ENCODE assay signal across 14 cellular contexts in the genomic region with DNA sequence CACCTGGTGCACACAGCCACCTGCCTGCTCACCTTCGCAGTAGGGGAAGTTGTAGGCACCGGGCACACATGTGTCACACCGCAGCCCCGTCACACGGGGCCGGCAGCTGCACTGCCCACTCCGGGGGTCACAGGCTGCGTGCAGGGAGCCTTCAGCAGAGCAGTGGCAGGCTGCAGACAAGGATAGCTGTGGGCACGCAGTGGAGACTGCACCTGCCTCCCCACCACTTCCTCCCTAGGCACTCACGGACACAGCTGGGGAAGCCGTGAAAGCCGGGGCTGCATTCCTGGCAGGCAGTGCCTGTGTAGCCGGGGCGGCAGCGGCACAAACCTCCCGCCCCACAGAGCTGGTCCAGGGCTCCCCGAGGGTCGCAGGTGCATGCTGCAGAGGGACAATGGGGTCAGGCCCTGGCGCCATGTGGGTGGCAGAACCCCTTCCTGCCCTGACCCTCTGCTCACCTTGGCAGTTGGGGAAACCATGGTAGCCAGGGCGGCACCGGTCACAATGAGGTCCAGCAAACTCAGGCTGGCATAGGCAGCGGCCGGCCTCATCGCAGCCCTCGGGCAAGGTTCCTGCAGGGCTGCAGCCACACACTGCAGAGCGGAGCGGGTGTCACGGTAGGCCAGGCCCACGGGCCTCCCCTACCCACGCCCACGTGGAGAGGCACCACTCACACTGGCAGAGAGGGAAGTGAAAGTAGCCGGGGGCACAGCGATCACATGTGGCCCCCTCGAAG. TPM values are rescaled to one million over a fixed set of nuclear protein-coding genes. Genes with fewer than 3 reads are reported as not detected.
DNase-seq lines count a peak whose midpoint lies in the region; ATAC-seq and TF ChIP-seq lines count a peak whose summit lies in the region.
"Had no signal": no experiment of that assay in that cellular context is flagged by ENCODE, and none has a peak within 500 bp of the region (broad histone marks: within the 10 kb centered on the region; RNA-seq: fewer than 3 reads in every experiment).

No MANE protein-coding gene starts in this region.

- H3K4me3 Mint-ChIP-seq in activated naive CD8-positive, alpha-beta T cell treated with anti-CD3 and anti-CD28 coated beads, Interleukin-2, amount 10 ng/mL, durations not matched to agents 7 days and 5 days, result no peak overlapping the region
- no peak overlapping the region for H3K4me3 Mint-ChIP-seq in activated naive CD8-positive, alpha-beta T cell treated with anti-CD3 and anti-CD28 coated beads for 36 hours
- no peak overlapping the region for H3K4me3 Mint-ChIP-seq in WTC11
- H3K4me3 Mint-ChIP-seq in activated CD4-positive, alpha-beta memory T cell treated with anti-CD3 and anti-CD28 coated beads for 36 hours, result no peak overlapping the region
- H3K4me3 Mint-ChIP-seq: activated CD4-positive, alpha-beta T cell treated with anti-CD3 and anti-CD28 coated beads, Interleukin-2, amount 10 ng/mL, durations not matched to agents 7 days and 5 days had no signal

- H3K36me3 Mint-ChIP-seq in activated naive CD8-positive, alpha-beta T cell treated with anti-CD3 and anti-CD28 coated beads, Interleukin-2, amount 10 ng/mL, durations not matched to agents 7 days and 5 days, result peaks cover 1% of the 10 kb centered on the region
- no peaks in the 10 kb centered on the region for H3K36me3 Mint-ChIP-seq in activated naive CD8-positive, alpha-beta T cell treated with anti-CD3 and anti-CD28 coated beads for 36 hours
- H3K36me3 Mint-ChIP-seq in WTC11, result peaks cover 34% of the 10 kb centered on the region
- no peaks in the 10 kb centered on the region for H3K36me3 Mint-ChIP-seq in activated CD4-positive, alpha-beta memory T cell treated with anti-CD3 and anti-CD28 coated beads for 36 hours

- no peak overlapping the region for H3K4me3 ChIP-seq in transverse colon
- H3K4me3 ChIP-seq in gastroesophageal sphincter, result no peak overlapping the region
- H3K4me3 ChIP-seq: GM23248 had no signal

- H3K4me1 ChIP-seq in transverse colon, result no peaks in the 10 kb centered on the region
- no peaks in the 10 kb centered on the region for H3K4me1 ChIP-seq in gastroesophageal sphincter

- H3K4me1 Mint-ChIP-seq in activated naive CD8-positive, alpha-beta T cell treated with anti-CD3 and anti-CD28 coated beads, Interleukin-2, amount 10 ng/mL, durations not matched to agents 7 days and 5 days, result no peaks in the 10 kb centered on the region
- H3K4me1 Mint-ChIP-seq in activated naive CD8-positive, alpha-beta T cell treated with anti-CD3 and anti-CD28 coated beads for 36 hours, result no peaks in the 10 kb centered on the region
- no peaks in the 10 kb centered on the region for H3K4me1 Mint-ChIP-seq in WTC11
- H3K4me1 Mint-ChIP-seq in activated CD4-positive, alpha-beta memory T cell treated with anti-CD3 and anti-CD28 coated beads for 36 hours (ENCODE audit: low read depth), result no peaks in the 10 kb centered on the region
- H3K4me1 Mint-ChIP-seq: activated CD4-positive, alpha-beta T cell treated with anti-CD3 and anti-CD28 coated beads, Interleukin-2, amount 10 ng/mL, durations not matched to agents 7 days and 5 days had no signal

- no peak for TF ChIP-seq CTCF in WTC11 (IDR thresholded peaks at IDR 0.05)
- TF ChIP-seq CTCF in transverse colon (IDR thresholded peaks at IDR 0.05), result no peak
- no peak for TF ChIP-seq CTCF in gastroesophageal sphincter (IDR thresholded peaks at IDR 0.05)

- TF ChIP-seq EP300 in transverse colon (IDR thresholded peaks at IDR 0.05; ENCODE audit: low read depth) (no peak), gastroesophageal sphincter (IDR thresholded peaks at IDR 0.05) (no peak)

- H3K27ac ChIP-seq in transverse colon, result peak overlapping the region in 2 of 4 donors; percentile 18 to 58
- H3K27ac ChIP-seq in gastroesophageal sphincter, result peak overlapping the region in 1 of 4 donors; percentile 19
- H3K27ac ChIP-seq: GM23248 had no signal

- CTCF ChIA-PET in WTC11 (lab: Charles Lee), result no interaction called here
- CTCF ChIA-PET in activated CD4-positive, alpha-beta memory T cell treated with anti-CD3 and anti-CD28 coated beads for 36 hours (lab: Charles Lee), result no interaction called here

- TF ChIP-seq POLR2A in transverse colon (IDR thresholded peaks at IDR 0.05) (no peak), gastroesophageal sphincter (IDR thresholded peaks at IDR 0.05) (no peak)

- H3K36me3 ChIP-seq in transverse colon (no peaks in the 10 kb centered on the region), gastroesophageal sphincter (peaks cover 0 to 92% of the 10 kb centered on the region in 2 donors)

- in situ Hi-C loops in transverse colon (cut with MboI; ENCODE audit: low pct_ligation_motif_present in 1 of 4, low pct_unique_long_range_greater_than_20kb in 1 of 4, low sequenced_read_pairs in 3 of 4), result no loop called here

- H3K27me3 ChIP-seq in transverse colon (no peaks in the 10 kb centered on the region), gastroesophageal sphincter (no peaks in the 10 kb centered on the region)

- H3K9me3 ChIP-seq in transverse colon (no peaks in the 10 kb centered on the region), gastroesophageal sphincter (no peaks in the 10 kb centered on the region)
- H3K9me3 ChIP-seq: SK-N-SH had no signal

- intact Hi-C loops in transverse colon (cut with DNase I; ENCODE audit: low total_unique reads), result no loop called here
- intact Hi-C loops in activated CD4-positive, alpha-beta memory T cell treated with anti-CD3 and anti-CD28 coated beads for 36 hours (cut with micrococcal nuclease), result no loop called here

- no peak overlapping the region for H3K27ac Mint-ChIP-seq in activated naive CD8-positive, alpha-beta T cell treated with anti-CD3 and anti-CD28 coated beads, Interleukin-2, amount 10 ng/mL, durations not matched to agents 7 days and 5 days
- H3K27ac Mint-ChIP-seq in activated naive CD8-positive, alpha-beta T cell treated with anti-CD3 and anti-CD28 coated beads for 36 hours, result no peak overlapping the region
- H3K27ac Mint-ChIP-seq in WTC11, result peak overlapping the region; percentile 60; the same call in 1 of the 2 replicates
- H3K27ac Mint-ChIP-seq in activated CD4-positive, alpha-beta memory T cell treated with anti-CD3 and anti-CD28 coated beads for 36 hours, result no peak overlapping the region
- H3K27ac Mint-ChIP-seq: activated CD4-positive, alpha-beta T cell treated with anti-CD3 and anti-CD28 coated beads, Interleukin-2, amount 10 ng/mL, durations not matched to agents 7 days and 5 days had no signal

- H3K27me3 Mint-ChIP-seq in activated naive CD8-positive, alpha-beta T cell treated with anti-CD3 and anti-CD28 coated beads, Interleukin-2, amount 10 ng/mL, durations not matched to agents 7 days and 5 days, result peaks cover 1% of the 10 kb centered on the region
- peaks cover 12% of the 10 kb centered on the region for H3K27me3 Mint-ChIP-seq in activated naive CD8-positive, alpha-beta T cell treated with anti-CD3 and anti-CD28 coated beads for 36 hours
- no peaks in the 10 kb centered on the region for H3K27me3 Mint-ChIP-seq in WTC11 (ENCODE audit: low read depth)
- H3K27me3 Mint-ChIP-seq in activated CD4-positive, alpha-beta memory T cell treated with anti-CD3 and anti-CD28 coated beads for 36 hours, result peaks cover 18% of the 10 kb centered on the region

- 78% methylated on average over 23 of the region's 34 CpGs; no CpG with 5 or more reads in 1 of the 2 donors for WGBS in transverse colon (ENCODE audit: low coverage in 1 of 2), 2 donors
- 100% methylated on average over 1 of the region's 34 CpGs; no CpG with 5 or more reads in 1 of the 2 donors for WGBS in gastroesophageal sphincter (ENCODE audit: low coverage in 1 of 2), 2 donors

- no peak for DNase-seq in activated naive CD8-positive, alpha-beta T cell treated with anti-CD3 and anti-CD28 coated beads, Interleukin-2, amount 10 ng/mL, durations not matched to agents 7 days and 5 days
- no peak for DNase-seq in activated naive CD8-positive, alpha-beta T cell treated with anti-CD3 and anti-CD28 coated beads for 36 hours
- DNase-seq in WTC11 (ENCODE audit: low spot score) (no peak), transverse colon (peak; percentile 59), SW 1271 (lab: John Stamatoyannopoulos, UW) (no peak)
- DNase-seq in activated CD4-positive, alpha-beta memory T cell treated with anti-CD3 and anti-CD28 coated beads for 36 hours, result no peak
- DNase-seq: activated CD4-positive, alpha-beta T cell treated with anti-CD3 and anti-CD28 coated beads, Interleukin-2, amount 10 ng/mL, durations not matched to agents 7 days and 5 days; activated effector memory CD4-positive, alpha-beta T cell treated with Interleukin-2 at 50 U/mL for 16 hours; DMS153; GM23248; SK-N-SH; substantia nigra had no signal

- POLR2A ChIA-PET in activated naive CD8-positive, alpha-beta T cell treated with anti-CD3 and anti-CD28 coated beads, Interleukin-2, amount 10 ng/mL, durations not matched to agents 7 days and 5 days (lab: Charles Lee), result no interaction called here
- POLR2A ChIA-PET in WTC11 (lab: Charles Lee), result no interaction called here
- POLR2A ChIA-PET in activated CD4-positive, alpha-beta memory T cell treated with anti-CD3 and anti-CD28 coated beads for 36 hours (lab: Charles Lee), result no interaction called here

- peak; percentile 46 for ATAC-seq in activated naive CD8-positive, alpha-beta T cell treated with anti-CD3 and anti-CD28 coated beads, Interleukin-2, amount 10 ng/mL, durations not matched to agents 7 days and 5 days (ENCODE audit: low read depth)
- peak; percentile 34 for ATAC-seq in HG03108 (IDR thresholded peaks at IDR 0.05; ENCODE audit: unreplicated experiment)
- no peak for ATAC-seq in WTC11
- ATAC-seq in gastroesophageal sphincter, result no peak

- no peaks in the 10 kb centered on the region for H3K9me3 Mint-ChIP-seq in activated naive CD8-positive, alpha-beta T cell treated with anti-CD3 and anti-CD28 coated beads, Interleukin-2, amount 10 ng/mL, durations not matched to agents 7 days and 5 days
- H3K9me3 Mint-ChIP-seq in activated naive CD8-positive, alpha-beta T cell treated with anti-CD3 and anti-CD28 coated beads for 36 hours, result no peaks in the 10 kb centered on the region
- H3K9me3 Mint-ChIP-seq in WTC11, result no peaks in the 10 kb centered on the region
- no peaks in the 10 kb centered on the region for H3K9me3 Mint-ChIP-seq in activated CD4-positive, alpha-beta memory T cell treated with anti-CD3 and anti-CD28 coated beads for 36 hours
- H3K9me3 Mint-ChIP-seq: activated CD4-positive, alpha-beta T cell treated with anti-CD3 and anti-CD28 coated beads, Interleukin-2, amount 10 ng/mL, durations not matched to agents 7 days and 5 days had no signal

RNA-seq across cellular contexts. Expression of a gene that starts 29.4 kb away (rescaled TPM):
- under 1 TPM; 0.54 to 0.80 TPM for total RNA-seq in activated naive CD8-positive, alpha-beta T cell treated with anti-CD3 and anti-CD28 coated beads, Interleukin-2, amount 10 ng/mL, durations not matched to agents 7 days and 5 days
- under 1 TPM; 0.38 to 0.91 TPM for total RNA-seq in activated naive CD8-positive, alpha-beta T cell treated with anti-CD3 and anti-CD28 coated beads for 36 hours
- 298 to 329 TPM (median 323 TPM) in 3 replicates for total RNA-seq in WTC11 (2021)
- 100 to 1,000 TPM in 2 of 4 donors, 10 to 100 TPM in 2; 33.2 to 269 (median 91.3) TPM for total RNA-seq in transverse colon
- total RNA-seq in activated CD4-positive, alpha-beta memory T cell treated with anti-CD3 and anti-CD28 coated beads for 36 hours, result 1 to 10 TPM in 1 of 2 experiments, under 1 TPM in 1; 0.78 to 1.1 TPM
- total RNA-seq in gastroesophageal sphincter, result 100 to 1,000 TPM in 3 of 4 donors, 10 to 100 TPM in 1; 58.6 to 259 (median 172) TPM

RNA-seq across cellular contexts. Expression of a gene that starts 34.9 kb away (rescaled TPM):
- total RNA-seq in activated naive CD8-positive, alpha-beta T cell treated with anti-CD3 and anti-CD28 coated beads, Interleukin-2, amount 10 ng/mL, durations not matched to agents 7 days and 5 days, result 10 to 100 TPM; 72.4 to 74.6 TPM
- total RNA-seq in activated naive CD8-positive, alpha-beta T cell treated with anti-CD3 and anti-CD28 coated beads for 36 hours, result 100 to 1,000 TPM; 136 to 139 TPM
- total RNA-seq in WTC11 (2021) (146 to 160 TPM (median 147 TPM) in 3 replicates), transverse colon (100 to 1,000 TPM in 3 of 4 donors, 10 to 100 TPM in 1; 41.8 to 126 (median 109) TPM), gastroesophageal sphincter (100 to 1,000 TPM; 131 to 182 (median 151) TPM)
- total RNA-seq in activated CD4-positive, alpha-beta memory T cell treated with anti-CD3 and anti-CD28 coated beads for 36 hours, result 100 to 1,000 TPM in 1 of 2 experiments, 10 to 100 TPM in 1; 98.6 to 101 TPM

RNA-seq across cellular contexts. Expression of a gene that starts 49.2 kb away (rescaled TPM):
- 1,000 to 10,000 TPM; 2,045 to 2,157 TPM for total RNA-seq in activated naive CD8-positive, alpha-beta T cell treated with anti-CD3 and anti-CD28 coated beads, Interleukin-2, amount 10 ng/mL, durations not matched to agents 7 days and 5 days
- 1,000 to 10,000 TPM; 2,242 to 2,482 TPM for total RNA-seq in activated naive CD8-positive, alpha-beta T cell treated with anti-CD3 and anti-CD28 coated beads for 36 hours
- total RNA-seq in WTC11 (2021) (2,016 to 2,119 TPM (median 2,047 TPM) in 3 replicates), transverse colon (1,000 to 10,000 TPM in 3 of 4 donors, 100 to 1,000 TPM in 1; 585 to 2,728 (median 1,375) TPM), gastroesophageal sphincter (1,000 to 10,000 TPM in 3 of 4 donors, 100 to 1,000 TPM in 1; 383 to 2,881 (median 2,372) TPM)
- total RNA-seq in activated CD4-positive, alpha-beta memory T cell treated with anti-CD3 and anti-CD28 coated beads for 36 hours, result 1,000 to 10,000 TPM; 2,488 to 2,529 TPM

Comparison
In these comparisons a context has a peak if more than half of its experiments do, and no peak if none do; other contexts are left out.
1. ATAC-seq: peak in activated naive CD8-positive, alpha-beta T cell treated with anti-CD3 and anti-CD28 coated beads, Interleukin-2, amount 10 ng/mL, durations not matched to agents 7 days and 5 days (single experiment) and HG03108 (single experiment); none in WTC11 (single experiment) and gastroesophageal sphincter (single experiment).
2. RNA of a gene that starts 29.4 kb away (total RNA-seq): 298 to 329 TPM in WTC11, 58.6 to 259 TPM in gastroesophageal sphincter and 33.2 to 269 TPM in transverse colon; 0.78 to 1.1 TPM in activated CD4-positive, alpha-beta memory T cell treated with anti-CD3 and anti-CD28 coated beads for 36 hours, 0.38 to 0.91 TPM in activated naive CD8-positive, alpha-beta T cell treated with anti-CD3 and anti-CD28 coated beads for 36 hours and 0.54 to 0.80 TPM in activated naive CD8-positive, alpha-beta T cell treated with anti-CD3 and anti-CD28 coated beads, Interleukin-2, amount 10 ng/mL, durations not matched to agents 7 days and 5 days; every median in the first group is over 10 times any median in the second.